In genomic region chr7:9874182-9874581, GRCh38 we compare ENCODE assay signal across 37 cellular contexts.
A peak's percentile ranks its signal among the peaks of the same experiment; 100 is the strongest.
DNase-seq lines count a peak whose midpoint lies in the region; ATAC-seq, FAIRE-seq and TF ChIP-seq lines count a peak whose summit lies in the region.
"Had no signal": no experiment of that assay in that cellular context is flagged by ENCODE, and none has a peak within 500 bp of the region (broad histone marks: within the 10 kb centered on the region; RNA-seq: fewer than 3 reads in every experiment).

No MANE protein-coding gene starts in this region.

- H3K36me3 ChIP-seq in liver (ENCODE audit: control insufficient read depth in 4 of 4, insufficient read depth in 3 of 4, low read depth in 1 of 4, low read length in 3 of 4) (no peaks in the 10 kb centered on the region), HepG2 (replicated peaks in 1 of 2; ENCODE audit: control insufficient read depth in 1 of 2, insufficient read depth in 2 of 2, low read length in 2 of 2) (no peaks in the 10 kb centered on the region), right lobe of liver (no peaks in the 10 kb centered on the region)
- H3K36me3 ChIP-seq: BE2C; BLaER1; BLaER1 treated with 17β-estradiol and CSF1 and Interleukin-3, amounts not matched to agents 10 nM and 100 nM had no signal

- ATAC-seq in HepG2, result no peak
- peak; percentile 56 for ATAC-seq in left lobe of liver
- peak; percentile 52 to 64 (median 58) for ATAC-seq in right lobe of liver
- ATAC-seq in omental fat pad (ENCODE audit: low FRiP score), result no peak
- ATAC-seq in HG02642 (IDR thresholded peaks at IDR 0.05; ENCODE audit: poor library complexity, unreplicated experiment), result no peak
- ATAC-seq: A549; CD8-positive, alpha-beta T cell had no signal

- H3K4me2 ChIP-seq in HepG2 (ENCODE audit: low read depth, low read length), result no peak overlapping the region
- H3K4me2 ChIP-seq: A549; BLaER1; BLaER1 treated with 17β-estradiol and CSF1 and Interleukin-3, amounts not matched to agents 10 nM and 100 nM had no signal

- CTCF ChIA-PET in HepG2 (lab: Yijun Ruan, JAX; ENCODE audit: low intra/inter-chr PET ratio, low total read pairs), result no interaction called here

- POLR2A ChIA-PET in HepG2 (lab: Yijun Ruan, JAX), result no interaction called here

- H3K27me3 Mint-ChIP-seq in progenitor cell of endocrine pancreas, result no peaks in the 10 kb centered on the region
- H3K27me3 Mint-ChIP-seq: B cell; CD4-positive, alpha-beta memory T cell; CD4-positive, alpha-beta T cell; CD4-positive, CD25-positive, alpha-beta regulatory T cell; CD8-positive, alpha-beta memory T cell had no signal

- FAIRE-seq in HepG2 (lab: Jason Lieb, UNC), result no peak
- no peak for FAIRE-seq in GM12891 (lab: Jason Lieb, UNC)
- FAIRE-seq: A204.1, A549, D721Med had no signal

- DNase-seq in HepG2 (ENCODE audit: low spot score) (no peak), left lobe of liver (ENCODE audit: low spot score) (no peak), right lobe of liver (no peak), progenitor cell of endocrine pancreas (ENCODE audit: low spot score, unreplicated experiment) (no peak), omental fat pad (ENCODE audit: low spot score) (no peak), GM12891 (ENCODE audit: insufficient read length, low spot score) (no peak)
- DNase-seq: 8988T; ACHN; AML-193; BE2C; C1 segment of cervical spinal cord; Caco-2; Calu3; CD4-positive, alpha-beta memory T cell; CD4-positive, alpha-beta T cell; CD4-positive, CD25-positive, alpha-beta regulatory T cell; CD8-positive, alpha-beta memory T cell; CD8-positive, alpha-beta T cell; COR-L47; DMS 273 treated with DMSO at 0.1 percent for 48 hours; DMS153; DMS53; DMS79; DMS79 treated with DMSO at 0.1 percent for 48 hours; DND-41; EL had no signal

- H3K27ac Mint-ChIP-seq in progenitor cell of endocrine pancreas, result peak overlapping the region; percentile 33
- H3K27ac Mint-ChIP-seq: B cell; CD14-positive monocyte; CD4-positive, alpha-beta memory T cell; CD4-positive, alpha-beta T cell; CD4-positive, CD25-positive, alpha-beta regulatory T cell; CD8-positive, alpha-beta memory T cell; CD8-positive, alpha-beta T cell had no signal

- H3K4me3 ChIP-seq in liver (ENCODE audit: low read depth in 1 of 3, low read length in 3 of 3) (peak overlapping the region; percentile 26 to 52 (median 41)), HepG2 (replicated peaks in 1 of 3; ENCODE audit: insufficient read depth in 1 of 3, low read depth in 2 of 3, low read length in 3 of 3) (no peak overlapping the region), right lobe of liver (peak overlapping the region; percentile 7 to 38 (median 28))
- H3K4me3 ChIP-seq: A549; BLaER1; BLaER1 treated with 17β-estradiol and CSF1 and Interleukin-3, amounts not matched to agents 10 nM and 100 nM had no signal

- H3K4me3 Mint-ChIP-seq in progenitor cell of endocrine pancreas (ENCODE audit: low read depth), result no peak overlapping the region
- H3K4me3 Mint-ChIP-seq: B cell; CD14-positive monocyte; CD4-positive, alpha-beta memory T cell; CD4-positive, alpha-beta T cell; CD4-positive, CD25-positive, alpha-beta regulatory T cell; CD8-positive, alpha-beta memory T cell; CD8-positive, alpha-beta T cell had no signal

- no peak for TF ChIP-seq POLR2A in HepG2 (IDR thresholded peaks at IDR 0.05; ENCODE audit: insufficient read depth in 1 of 2, low read depth in 2 of 2, low read length in 2 of 2)
- TF ChIP-seq POLR2A in right lobe of liver (IDR thresholded peaks at IDR 0.05), result no peak
- TF ChIP-seq POLR2A in GM12891 (IDR thresholded peaks at IDR 0.05; ENCODE audit: low read depth, low read length), result no peak

- TF ChIP-seq EP300 in HepG2 (IDR thresholded peaks at IDR 0.05; ENCODE audit: low read depth in 2 of 2, low read length in 2 of 2) (no peak), HepG2 (CRISPR knock-in tag; IDR thresholded peaks at IDR 0.05; ENCODE audit: borderline replicate concordance) (no peak)

- TF ChIP-seq CTCF in liver (IDR thresholded peaks at IDR 0.05; ENCODE audit: low read depth, low read length, missing input control), result no peak
- TF ChIP-seq CTCF in HepG2 (CRISPR knock-in tag; IDR thresholded peaks at IDR 0.05), result no peak
- no peak for TF ChIP-seq CTCF in right lobe of liver (IDR thresholded peaks at IDR 0.05)
- no peak for TF ChIP-seq CTCF in progenitor cell of endocrine pancreas (IDR thresholded peaks at IDR 0.05; ENCODE audit: unreplicated experiment)
- no peak for TF ChIP-seq CTCF in omental fat pad (IDR thresholded peaks at IDR 0.05)

- in situ Hi-C loops in HepG2 (cut with HindIII; ENCODE audit: extremely low pct_ligation_motif_present, low pct_unique_long_range_greater_than_20kb), result no loop called here

- no peak for TF ChIP-seq RAD21 in liver (IDR thresholded peaks at IDR 0.05)
- no peak for TF ChIP-seq RAD21 in HepG2 (CRISPR knock-in tag; IDR thresholded peaks at IDR 0.05)

- intact Hi-C loops in HepG2 (cut with micrococcal nuclease; ENCODE audit: unreplicated experiment), result no loop called here
- intact Hi-C loops in right lobe of liver (cut with DNase I), result no loop called here

- BruUV-seq in HepG2 (replicated peaks; lab: Mats Ljungman, UMichigan), result no TSS peak

- no peaks in the 10 kb centered on the region for H3K9me3 Mint-ChIP-seq in progenitor cell of endocrine pancreas (ENCODE audit: low read depth)

- H3K36me3 Mint-ChIP-seq in progenitor cell of endocrine pancreas (ENCODE audit: insufficient read depth), result no peaks in the 10 kb centered on the region
- H3K36me3 Mint-ChIP-seq: CD14-positive monocyte; CD4-positive, alpha-beta memory T cell; CD4-positive, CD25-positive, alpha-beta regulatory T cell; CD8-positive, alpha-beta memory T cell; CD8-positive, alpha-beta T cell had no signal

- H3K27me3 ChIP-seq in liver (ENCODE audit: control insufficient read depth in 4 of 4, insufficient read depth in 4 of 4, low read length in 3 of 4), result no peaks in the 10 kb centered on the region
- no peaks in the 10 kb centered on the region for H3K27me3 ChIP-seq in HepG2 (ENCODE audit: control insufficient read depth in 1 of 2, insufficient read depth in 2 of 2, low read length in 2 of 2)
- H3K27me3 ChIP-seq in right lobe of liver, result no peaks in the 10 kb centered on the region
- H3K27me3 ChIP-seq: BE2C; BLaER1; BLaER1 treated with 17β-estradiol and CSF1 and Interleukin-3, amounts not matched to agents 10 nM and 100 nM had no signal

- peak overlapping the region; percentile 66 to 82 for H3K27ac ChIP-seq in liver (ENCODE audit: low read depth in 1 of 2, low read length in 2 of 2)
- H3K27ac ChIP-seq in HepG2 (ENCODE audit: extremely low read length, insufficient read depth, low read length), result no peak overlapping the region
- peak overlapping the region; percentile 11 to 86 (median 74) for H3K27ac ChIP-seq in right lobe of liver
- H3K27ac ChIP-seq: 22Rv1; A549; BLaER1; BLaER1 treated with 17β-estradiol and CSF1 and Interleukin-3, amounts not matched to agents 10 nM and 100 nM; C4-2B had no signal

- H3K9ac ChIP-seq in liver (ENCODE audit: low read depth in 1 of 2, low read length in 2 of 2) (peak overlapping the region; percentile 62 to 92), HepG2 (ENCODE audit: insufficient read depth, low read depth, low read length) (no peak overlapping the region)
- H3K9ac ChIP-seq: BLaER1; BLaER1 treated with 17β-estradiol and CSF1 and Interleukin-3, amounts not matched to agents 10 nM and 100 nM had no signal

- H3K9me3 ChIP-seq in liver (ENCODE audit: control insufficient read depth in 4 of 4, low read length in 3 of 4) (no peaks in the 10 kb centered on the region), HepG2 (ENCODE audit: low read length) (peaks cover 66% of the 10 kb centered on the region), right lobe of liver (no peaks in the 10 kb centered on the region)
- H3K9me3 ChIP-seq: A549; BE2C; BLaER1 treated with 17β-estradiol and CSF1 and Interleukin-3, amounts not matched to agents 10 nM and 100 nM; Caco-2 had no signal

- peaks cover 3 to 23% (median 10%) of the 10 kb centered on the region in 4 donors for H3K4me1 ChIP-seq in liver (ENCODE audit: control insufficient read depth in 4 of 4, insufficient read depth in 4 of 4, low read length in 3 of 4)
- no peaks in the 10 kb centered on the region for H3K4me1 ChIP-seq in HepG2 (ENCODE audit: insufficient read depth, low read length)
- H3K4me1 ChIP-seq in right lobe of liver, result peaks cover 0 to 29% (median 9%) of the 10 kb centered on the region in 4 donors
- H3K4me1 ChIP-seq: A549; BE2C; BLaER1; BLaER1 treated with 17β-estradiol and CSF1 and Interleukin-3, amounts not matched to agents 10 nM and 100 nM; Caco-2 had no signal

- H2AFZ ChIP-seq in HepG2 (ENCODE audit: low read length), result no peak overlapping the region

- no peaks in the 10 kb centered on the region for H3K79me2 ChIP-seq in HepG2 (ENCODE audit: insufficient read depth, low read length)

- no peaks in the 10 kb centered on the region for H4K20me1 ChIP-seq in HepG2 (ENCODE audit: insufficient read depth, low read length)
- H4K20me1 ChIP-seq: BLaER1; BLaER1 treated with 17β-estradiol and CSF1 and Interleukin-3, amounts not matched to agents 10 nM and 100 nM had no signal

- 38% methylated on average over 1 of the region's 1 CpG for WGBS in liver
- whole genome bisulfite sequencing in HepG2 (ENCODE audit: low lambda C conversion rate), result 30% methylated on average over 1 of the region's 1 CpG
- WGBS in right lobe of liver (ENCODE audit: insufficient coverage, low coverage, low lambda C conversion rate, missing lambda C conversion rate), result 32% methylated on average over 1 of the region's 1 CpG

- H3K4me1 Mint-ChIP-seq in progenitor cell of endocrine pancreas (ENCODE audit: low read depth), result peaks cover 3% of the 10 kb centered on the region
- H3K4me1 Mint-ChIP-seq: B cell; CD14-positive monocyte; CD4-positive, alpha-beta memory T cell; CD4-positive, CD25-positive, alpha-beta regulatory T cell; CD8-positive, alpha-beta memory T cell had no signal

TF ChIP-seq in liver, 16 proteins besides CTCF, POLR2A, EP300 and RAD21 (continues in another document):
- peak; percentile 85 for TF ChIP-seq TAF1 (conservative IDR thresholded peaks at IDR 0.05)

TF ChIP-seq in HepG2, 621 proteins besides CTCF, POLR2A, EP300 and RAD21 (continues in another document):
- TF ChIP-seq GABPB1 (CRISPR knock-in tag; IDR thresholded peaks at IDR 0.05), result no peak

TF ChIP-seq in GM12891, 5 proteins besides CTCF, POLR2A, EP300 and RAD21:
- TF ChIP-seq SPI1 (IDR thresholded peaks at IDR 0.05; ENCODE audit: low read depth, low read length) (no peak), POU2F2 (IDR thresholded peaks at IDR 0.05; ENCODE audit: low read depth, low read length) (no peak), PAX5 (IDR thresholded peaks at IDR 0.05; ENCODE audit: insufficient read depth, low read length, severe bottlenecking) (no peak), TAF1 (IDR thresholded peaks at IDR 0.05; ENCODE audit: low read depth, low read length) (no peak), POLR2AphosphoS5 (IDR thresholded peaks at IDR 0.05; ENCODE audit: low read depth, low read length) (no peak)
TF ChIP-seq in GM12891: peak in this region for 0.

Comparison
In these comparisons a context has a peak if more than half of its experiments do, and no peak if none do; other contexts are left out.
1. H3K4me3 ChIP-seq: peak in liver (3 of 3) and right lobe of liver (3 of 3); none in HepG2 (0 of 3).
2. ATAC-seq: peak in left lobe of liver (single experiment) and right lobe of liver (4 of 4); none in HepG2 (single experiment), omental fat pad (single experiment) and HG02642 (single experiment).